Comparison of ENCODE assay signal across 9 cellular contexts in the genomic region with DNA sequence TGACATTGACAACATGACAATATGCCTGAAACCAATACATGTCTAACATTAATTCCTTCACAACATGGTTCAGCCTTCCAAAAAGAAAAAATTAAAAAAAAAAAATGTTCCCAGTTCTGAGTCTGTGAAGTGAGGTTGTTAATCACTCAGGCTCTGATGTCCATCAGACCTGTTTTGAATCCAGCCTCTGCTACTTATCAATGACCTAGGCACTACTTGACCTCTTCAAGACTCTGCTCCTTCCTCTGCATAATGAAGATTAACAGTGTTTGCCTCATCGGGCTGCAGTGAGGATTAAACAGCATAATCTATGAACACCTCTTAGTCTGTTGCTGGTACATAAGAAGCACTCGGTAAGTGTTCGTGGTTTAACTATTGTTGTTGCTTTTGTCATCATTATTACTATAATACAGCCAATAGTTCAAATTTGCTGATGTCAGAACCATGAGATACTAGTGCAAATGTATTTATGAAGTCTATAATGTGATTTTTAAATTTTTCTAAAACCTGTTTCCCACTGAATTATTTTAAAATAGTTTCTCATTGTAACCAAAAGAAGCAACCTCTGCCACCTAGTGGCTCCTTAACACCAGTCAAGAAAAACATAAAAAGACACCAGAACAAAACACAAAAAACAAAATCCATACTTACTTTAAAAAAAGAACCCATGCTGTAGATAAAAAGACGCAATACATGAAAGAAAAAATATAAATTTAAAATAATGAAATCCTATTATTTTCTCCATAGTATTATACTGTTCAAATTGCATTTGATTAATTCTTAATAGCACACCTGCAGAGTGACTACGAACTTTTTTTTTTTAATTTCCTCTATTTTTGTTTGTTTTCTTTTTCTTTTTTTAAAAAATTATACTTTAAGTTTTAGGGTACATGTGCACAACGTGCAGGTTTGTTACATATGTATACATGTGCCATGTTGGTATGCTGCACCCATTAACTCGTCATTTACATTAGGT. TPM values are rescaled to one million over a fixed set of nuclear protein-coding genes. Genes with fewer than 3 reads are reported as not detected.
DNase-seq lines count a peak whose midpoint lies in the region; ATAC-seq, FAIRE-seq and TF ChIP-seq lines count a peak whose summit lies in the region.
"Had no signal": no experiment of that assay in that cellular context is flagged by ENCODE, and none has a peak within 500 bp of the region (broad histone marks: within the 10 kb centered on the region; RNA-seq: fewer than 3 reads in every experiment).

No MANE protein-coding gene starts in this region.

- H3K27me3 Mint-ChIP-seq in progenitor cell of endocrine pancreas = no peaks in the 10 kb centered on the region

- peak; percentile 13 for FAIRE-seq in H1 (lab: Jason Lieb, UNC)

- H3K4me2 ChIP-seq in H1 (ENCODE audit: insufficient read depth in 1 of 2, low read depth in 2 of 2, low read length in 2 of 2) (no peak overlapping the region), neuronal stem cell (ENCODE audit: insufficient read depth, low read length, poor library complexity, severe bottlenecking) (no peak overlapping the region)

- H4K20me1 ChIP-seq in H1 (replicated peaks in 1 of 2; ENCODE audit: control insufficient read depth in 1 of 2, insufficient read depth in 2 of 2, low read length in 2 of 2) = no peaks in the 10 kb centered on the region

- no peaks in the 10 kb centered on the region for H3K79me2 ChIP-seq in H1 (ENCODE audit: control insufficient read depth in 1 of 2, insufficient read depth in 2 of 2, low read length in 2 of 2)

- peaks cover 2% of the 10 kb centered on the region for H3K4me1 Mint-ChIP-seq in progenitor cell of endocrine pancreas (ENCODE audit: low read depth)
- H3K4me1 Mint-ChIP-seq: activated naive CD8-positive, alpha-beta T cell treated with anti-CD3 and anti-CD28 coated beads, Interleukin-2, amount 10 ng/mL, durations not matched to agents 7 days and 5 days had no signal

- H2BK20ac ChIP-seq in H1 (ENCODE audit: low read length) = no peak overlapping the region

- POLR2A ChIA-PET in H1 (lab: Charles Lee; ENCODE audit: partially characterized antibody) = no interaction called here

- peak; percentile 53 to 64 for TF ChIP-seq RAD21 in H1 (IDR thresholded peaks at IDR 0.05 in 1 of 2, conservative IDR thresholded peaks at IDR 0.05 in 1 of 2; ENCODE audit: low read depth in 2 of 2, low read length in 2 of 2)

- peaks cover 9% of the 10 kb centered on the region for H3K9me3 Mint-ChIP-seq in progenitor cell of endocrine pancreas (ENCODE audit: low read depth)

- H3K4me1 ChIP-seq in H1 (replicated peaks in 1 of 4; ENCODE audit: control insufficient read depth in 3 of 4, insufficient read depth in 4 of 4, low read length in 3 of 4) = no peaks in the 10 kb centered on the region
- no peaks in the 10 kb centered on the region for H3K4me1 ChIP-seq in neuronal stem cell (ENCODE audit: control insufficient read depth in 2 of 2, insufficient read depth in 1 of 2, low read depth in 1 of 2, low read length in 2 of 2)

- no peak overlapping the region for H3K18ac ChIP-seq in H1 (ENCODE audit: extremely low read depth, low read length)
- H3K18ac ChIP-seq in neuronal stem cell (ENCODE audit: low read length) = no peak overlapping the region

- H3K23me2 ChIP-seq in H1 (ENCODE audit: low read depth, low read length) = no peaks in the 10 kb centered on the region

- H3K36me3 ChIP-seq in H1 (ENCODE audit: control insufficient read depth in 2 of 4, insufficient read depth in 4 of 4, low read length in 3 of 4) = no peaks in the 10 kb centered on the region
- no peaks in the 10 kb centered on the region for H3K36me3 ChIP-seq in neuronal stem cell (replicated peaks in 1 of 2; ENCODE audit: control insufficient read depth in 2 of 2, insufficient read depth in 2 of 2, low read length in 2 of 2)

- H4K8ac ChIP-seq in H1 (ENCODE audit: extremely low read depth, insufficient read depth, low read length) (no peak overlapping the region), neuronal stem cell (ENCODE audit: low read depth, low read length) (no peak overlapping the region)

- peak in 2 of 3 experiments; percentile 31 to 43; a peak in 2 of 4 replicates for TF ChIP-seq CTCF in H1 (IDR thresholded peaks at IDR 0.05; ENCODE audit: control extremely low read depth in 1 of 3, insufficient read depth in 1 of 3, low read depth in 1 of 3, low read length in 3 of 3)
- peak; percentile 72 for TF ChIP-seq CTCF in progenitor cell of endocrine pancreas (IDR thresholded peaks at IDR 0.05; ENCODE audit: unreplicated experiment)

- peak; percentile 57 for DNase-seq in SIG-M5 treated with dmso at 0.1 percent for 504 hours (lab: John Stamatoyannopoulos, UW; ENCODE audit: unreplicated experiment)
- no peak for DNase-seq in SIG-M5 (lab: John Stamatoyannopoulos, UW)
- DNase-seq in NCI-H446 treated with DMSO at 0.1 percent for 48 hours (lab: John Stamatoyannopoulos, UW) = peak; percentile 7
- no peak for DNase-seq in H1 (ENCODE audit: low read depth in 1 of 2, low spot score in 2 of 2)
- no peak for DNase-seq in progenitor cell of endocrine pancreas (ENCODE audit: low spot score, unreplicated experiment)
- DNase-seq in activated gamma-delta T cell treated with Interleukin-2 at 50 U/mL for 16 hours = no peak
- DNase-seq in neuronal stem cell (ENCODE audit: low spot score) = no peak
- DNase-seq: activated naive CD8-positive, alpha-beta T cell treated with anti-CD3 and anti-CD28 coated beads, Interleukin-2, amount 10 ng/mL, durations not matched to agents 7 days and 5 days had no signal

- H3K36me3 Mint-ChIP-seq in progenitor cell of endocrine pancreas (ENCODE audit: insufficient read depth) = no peaks in the 10 kb centered on the region
- H3K36me3 Mint-ChIP-seq: activated naive CD8-positive, alpha-beta T cell treated with anti-CD3 and anti-CD28 coated beads, Interleukin-2, amount 10 ng/mL, durations not matched to agents 7 days and 5 days had no signal

- H4K91ac ChIP-seq in H1 (replicated peaks; ENCODE audit: insufficient read length, low read length) = no peak overlapping the region
- H4K91ac ChIP-seq in neuronal stem cell (ENCODE audit: low read depth, low read length, poor library complexity) = no peak overlapping the region

- H3K23ac ChIP-seq in H1 (ENCODE audit: insufficient read length) = no peak overlapping the region
- no peak overlapping the region for H3K23ac ChIP-seq in neuronal stem cell (ENCODE audit: low read depth, low read length, poor library complexity)

- H3K27ac Mint-ChIP-seq in progenitor cell of endocrine pancreas = no peak overlapping the region
- H3K27ac Mint-ChIP-seq: activated naive CD8-positive, alpha-beta T cell treated with anti-CD3 and anti-CD28 coated beads, Interleukin-2, amount 10 ng/mL, durations not matched to agents 7 days and 5 days had no signal

- no peak for TF ChIP-seq POLR2A in H1 (IDR thresholded peaks at IDR 0.05; ENCODE audit: control extremely low read depth in 1 of 2, low read depth in 2 of 2, low read length in 2 of 2)

- no peak for TF ChIP-seq EP300 in H1 (IDR thresholded peaks at IDR 0.05; ENCODE audit: borderline replicate concordance in 1 of 2, low read depth in 2 of 2, low read length in 2 of 2)

- CTCF ChIA-PET in H1 (lab: Charles Lee; ENCODE audit: partially characterized antibody) = interaction anchor here (0.5 to 3.3 kb wide), 19 partner anchors 10 to 1544 kb away, joined by 3 to 18 read pairs (median 5); no protein-coding TSS in a partner anchor

- H2BK120ac ChIP-seq in H1 (replicated peaks; ENCODE audit: low read depth, low read length) (no peak overlapping the region), neuronal stem cell (ENCODE audit: low read depth, low read length) (no peak overlapping the region)

- H3K56ac ChIP-seq in H1 (replicated peaks; ENCODE audit: insufficient read length, low read depth, low read length) = no peak overlapping the region

- H2AK5ac ChIP-seq in H1 (ENCODE audit: low read depth, low read length) (no peak overlapping the region), neuronal stem cell (ENCODE audit: low read depth, low read length) (no peak overlapping the region)

- no peak overlapping the region for H4K5ac ChIP-seq in H1 (ENCODE audit: insufficient read length, low read depth, low read length)

- H3K4me3 Mint-ChIP-seq in progenitor cell of endocrine pancreas (ENCODE audit: low read depth) = no peak overlapping the region
- H3K4me3 Mint-ChIP-seq: activated naive CD8-positive, alpha-beta T cell treated with anti-CD3 and anti-CD28 coated beads, Interleukin-2, amount 10 ng/mL, durations not matched to agents 7 days and 5 days had no signal

- H3K4ac ChIP-seq in H1 (replicated peaks; ENCODE audit: insufficient read length, low read depth, low read length) = no peak overlapping the region
- H3K4ac ChIP-seq in neuronal stem cell (ENCODE audit: low read length) = no peak overlapping the region

- no peak overlapping the region for H3K4me3 ChIP-seq in H1 (ENCODE audit: extremely low read depth in 1 of 4, insufficient read depth in 2 of 4, low read depth in 3 of 4, low read length in 4 of 4)
- no peak overlapping the region for H3K4me3 ChIP-seq in neuronal stem cell (ENCODE audit: low read length in 2 of 2)

- H3K9ac ChIP-seq in H1 (replicated peaks in 1 of 4; ENCODE audit: extremely low read depth in 1 of 4, low read depth in 3 of 4, low read length in 3 of 4) = no peak overlapping the region
- no peak overlapping the region for H3K9ac ChIP-seq in neuronal stem cell (ENCODE audit: low read depth, low read length, poor library complexity)

- no peak for ATAC-seq in GM18861 (IDR thresholded peaks at IDR 0.05; ENCODE audit: unreplicated experiment)

- no peaks in the 10 kb centered on the region for H3K27me3 ChIP-seq in H1 (replicated peaks in 1 of 4; ENCODE audit: control insufficient read depth in 3 of 4, extremely low read depth in 1 of 4, insufficient read depth in 3 of 4, low read length in 3 of 4)
- H3K27me3 ChIP-seq in neuronal stem cell (ENCODE audit: control insufficient read depth in 3 of 3, insufficient read depth in 3 of 3, low read depth in 1 of 3, low read length in 3 of 3) = no peaks in the 10 kb centered on the region

- H3K9me3 ChIP-seq in H1 (ENCODE audit: insufficient read depth in 2 of 2, low read depth in 1 of 2, low read length in 1 of 2) (peaks cover 8 to 10% of the 10 kb centered on the region in 2 experiments; a peak in 3 of 4 replicates), neuronal stem cell (replicated peaks in 1 of 2; ENCODE audit: control insufficient read depth in 2 of 2, insufficient read depth in 1 of 2, low read depth in 1 of 2, low read length in 2 of 2) (peaks cover 0 to 5% of the 10 kb centered on the region in 2 donors)

- H2BK5ac ChIP-seq in H1 (ENCODE audit: low read depth, low read length) (no peak overlapping the region), neuronal stem cell (ENCODE audit: low read length) (no peak overlapping the region)

- 0 out of 2 replicates have a peak overlapping the region, but pooled peaks have one; percentile 58 for H2AFZ ChIP-seq in H1 (ENCODE audit: low read length)
- no peak overlapping the region for H2AFZ ChIP-seq in neuronal stem cell (ENCODE audit: low read length)

- H3K14ac ChIP-seq in H1 (ENCODE audit: insufficient read length) (no peak overlapping the region), neuronal stem cell (ENCODE audit: low read length) (no peak overlapping the region)

- no peak overlapping the region for H3K27ac ChIP-seq in H1 (ENCODE audit: low read depth, low read length)
- no peak overlapping the region for H3K27ac ChIP-seq in neuronal stem cell (replicated peaks; ENCODE audit: low read length)

- H2BK15ac ChIP-seq in H1 (ENCODE audit: low read length) = no peak overlapping the region
- no peak overlapping the region for H2BK15ac ChIP-seq in neuronal stem cell (ENCODE audit: low read length)

- H3K79me1 ChIP-seq in H1 (ENCODE audit: low read depth, low read length) (no peaks in the 10 kb centered on the region), neuronal stem cell (ENCODE audit: low read depth, low read length) (no peaks in the 10 kb centered on the region)

- WGBS in H1 (ENCODE audit: extremely low coverage in 1 of 2, insufficient coverage in 1 of 2, insufficient read length in 1 of 2, insufficient replicate concordance in 2 of 2, low coverage in 1 of 2, low lambda C conversion rate in 2 of 2, missing lambda C conversion rate in 1 of 2), 2 experiments = 71% methylated on average over 6 of the region's 7 CpGs; no CpG with 5 or more reads in 1 of the 2 experiments
- no CpG with 5 or more reads among the region's 7 CpGs for WGBS in neuronal stem cell (ENCODE audit: extremely low coverage in 2 of 2, insufficient read length in 2 of 2, insufficient replicate concordance in 1 of 2), 2 donors

- no peak overlapping the region for H2BK12ac ChIP-seq in H1 (ENCODE audit: low read depth, low read length)
- no peak overlapping the region for H2BK12ac ChIP-seq in neuronal stem cell (ENCODE audit: low read length)

RNA-seq across cellular contexts. Expression of a gene that starts 20.3 kb away (rescaled TPM):
- 84.0 and 84.8 TPM in 2 replicates for total RNA-seq in H1 (2021; fragmentation: NEBNext Ultra II Directional; extraction: Animal tissue kit (Norgen Biotek cat#: 25700))
- 22.8 and 26.6 TPM in 2 replicates for polyA plus RNA-seq in H1 (2011; rRNA removed)
- 35.3 TPM for polyA plus RNA-seq in H1 (2011; cell fraction: cytosol; rRNA removed)
- 17.4 TPM for polyA plus RNA-seq in H1 (2011; cell fraction: nucleus; rRNA removed)
- 34.2 to 65.9 TPM (median 43.0 TPM) in 4 replicates for polyA plus RNA-seq in H1 (2012, experiment 1 of 2)
- polyA plus RNA-seq in H1 (2012, experiment 2 of 2) = 6.1 TPM
- polyA plus RNA-seq in H1 (2013, experiment 1 of 2) = 63.3 TPM
- polyA plus RNA-seq in H1 (2013, experiment 2 of 2) = 76.9 TPM
- polyA minus RNA-seq in H1 (2011; rRNA and poly(A)+ RNA removed) = 29.6 and 37.6 TPM in 2 replicates
- 45.7 TPM for polyA minus RNA-seq in H1 (2011; cell fraction: cytosol; rRNA and poly(A)+ RNA removed)
- polyA minus RNA-seq in H1 (2011; cell fraction: nucleus; rRNA and poly(A)+ RNA removed) = 52.5 TPM
- total RNA-seq in progenitor cell of endocrine pancreas = 30.9 and 31.3 TPM in 2 replicates
- polyA plus RNA-seq in neuronal stem cell (2013, experiment 1 of 2) = 42.8 TPM
- 45.5 TPM for polyA plus RNA-seq in neuronal stem cell (2013, experiment 2 of 2)

Comparison
In these comparisons a context has a peak if more than half of its experiments do, and no peak if none do; other contexts are left out.
1. DNase-seq: peak in SIG-M5 treated with dmso at 0.1 percent for 504 hours (single experiment) and NCI-H446 treated with DMSO at 0.1 percent for 48 hours (single experiment); none in SIG-M5 (single experiment), H1 (0 of 2), progenitor cell of endocrine pancreas (single experiment), activated gamma-delta T cell treated with Interleukin-2 at 50 U/mL for 16 hours (single experiment) and neuronal stem cell (single experiment).